In the genomic region with DNA sequence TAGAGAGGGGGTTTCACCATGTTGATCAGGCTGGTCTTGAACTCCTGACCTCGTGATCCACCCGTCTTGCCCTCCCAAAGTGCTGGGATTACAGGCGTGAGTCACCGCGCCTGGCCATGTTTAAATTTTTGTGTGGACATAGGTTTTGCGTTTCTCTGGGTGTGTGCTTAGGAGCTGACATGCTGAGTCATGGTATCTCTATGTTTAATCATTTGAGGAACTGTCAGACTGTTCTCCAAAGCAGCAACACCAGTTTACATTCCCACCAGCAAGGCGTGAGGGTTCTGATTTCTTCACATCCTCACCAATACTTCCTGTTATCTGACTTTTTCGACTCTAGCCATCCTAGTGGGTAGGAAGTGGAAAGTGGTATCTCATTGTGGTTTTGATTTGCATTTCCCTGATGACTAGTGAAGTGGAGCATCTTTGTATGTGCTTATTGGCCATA, we compare ENCODE assay signal across 9 cellular contexts.
DNase-seq lines count a peak whose midpoint lies in the region; ATAC-seq and TF ChIP-seq lines count a peak whose summit lies in the region.
"Had no signal": no experiment of that assay in that cellular context is flagged by ENCODE, and none has a peak within 500 bp of the region (broad histone marks: within the 10 kb centered on the region; RNA-seq: fewer than 3 reads in every experiment).

No MANE protein-coding gene starts in this region.

- ATAC-seq in GM18502 (IDR thresholded peaks at IDR 0.05; ENCODE audit: poor library complexity, unreplicated experiment) (peak; percentile 73), GM21526 (IDR thresholded peaks at IDR 0.05; ENCODE audit: low FRiP score, unreplicated experiment) (no peak)

- no peak for TF ChIP-seq CTCF in foreskin fibroblast (IDR thresholded peaks at IDR 0.05; ENCODE audit: low read depth, low read length)

- H3K4me3 ChIP-seq in foreskin fibroblast (ENCODE audit: low read depth in 1 of 2, low read length in 2 of 2), result no peak overlapping the region
- H3K4me3 ChIP-seq: heart left ventricle had no signal

- peak; percentile 5 for DNase-seq in HS-27A (ENCODE audit: low read depth)
- DNase-seq in activated CD4-positive, alpha-beta T cell treated with anti-CD3 and anti-CD28 coated beads for 4 hours, result peak; percentile 42 to 53
- DNase-seq in foreskin fibroblast, result peak; percentile 8 to 12
- DNase-seq in NCI-H1092 treated with DMSO at 0.1 percent for 48 hours (lab: John Stamatoyannopoulos, UW), result no peak
- no peak for DNase-seq in amygdala (lab: John Stamatoyannopoulos, UW)
- DNase-seq in NCI-H2107 treated with DMSO at 0.1 percent for 48 hours (lab: John Stamatoyannopoulos, UW; ENCODE audit: unreplicated experiment), result no peak

Comparison
In these comparisons a context has a peak if more than half of its experiments do, and no peak if none do; other contexts are left out.
1. DNase-seq: peak in HS-27A (single experiment), activated CD4-positive, alpha-beta T cell treated with anti-CD3 and anti-CD28 coated beads for 4 hours (2 of 2) and foreskin fibroblast (2 of 2); none in NCI-H1092 treated with DMSO at 0.1 percent for 48 hours (single experiment), amygdala (0 of 56) and NCI-H2107 treated with DMSO at 0.1 percent for 48 hours (single experiment).